Comparison of ENCODE assay signal across 8 cellular contexts in genomic region chr20:36370991-36371390, GRCh38.
"Had no signal": no experiment of that assay in that cellular context is flagged by ENCODE, and none has a peak within 500 bp of the region (broad histone marks: within the 10 kb centered on the region; RNA-seq: fewer than 3 reads in every experiment).

No MANE protein-coding gene starts in this region.

- ATAC-seq: GM12878 had no signal

- DNase-seq: GDM1, GF-D8 had no signal

- FAIRE-seq: G401.6, GM12878, GM12891, GM12892, GM18507, GM19239 had no signal

- H3K4me3 ChIP-seq: GM12878 had no signal
